8 cellular contexts compared by ENCODE assay signal in genomic region chr12:49553512-49554088, GRCh38. TPM values are rescaled to one million over a fixed set of nuclear protein-coding genes. Genes with fewer than 3 reads are reported as not detected.
DNase-seq lines count a peak whose midpoint lies in the region; ATAC-seq and TF ChIP-seq lines count a peak whose summit lies in the region.

No MANE protein-coding gene starts in this region.

- no peak for DNase-seq in activated T-cell treated with anti-CD3 and anti-CD28 coated beads, Interleukin-2, amount 50 U/mL, for 72 hours
- no peak for DNase-seq in activated T-cell treated with anti-CD3 and anti-CD28 coated beads for 4 hours
- peak; percentile 89 for DNase-seq in NCI-H146 treated with DMSO at 0.1 percent for 48 hours (lab: John Stamatoyannopoulos, UW; ENCODE audit: unreplicated experiment)
- DNase-seq in activated CD8-positive, alpha-beta T cell treated with anti-CD3 and anti-CD28 coated beads, Interleukin-2, amount 10 ng/mL, durations not matched to agents 7 days and 5 days, result peak; percentile 47
- no peak for DNase-seq in lung (ENCODE audit: low spot score)
- DNase-seq in dedifferentiated amniotic fluid mesenchymal stem cell (ENCODE audit: extremely low spot score), result no peak
- DNase-seq in ascending aorta (ENCODE audit: low spot score in 2 of 2), result no peak

- H3K9me3 Mint-ChIP-seq in activated T-cell treated with anti-CD3 and anti-CD28 coated beads, Interleukin-2, amount 50 U/mL, for 72 hours, result no peaks in the 10 kb centered on the region
- H3K9me3 Mint-ChIP-seq in activated CD8-positive, alpha-beta T cell treated with anti-CD3 and anti-CD28 coated beads, Interleukin-2, amount 10 ng/mL, durations not matched to agents 7 days and 5 days (ENCODE audit: insufficient read depth), result no peaks in the 10 kb centered on the region

- no peaks in the 10 kb centered on the region for H3K36me3 Mint-ChIP-seq in activated T-cell treated with anti-CD3 and anti-CD28 coated beads, Interleukin-2, amount 50 U/mL, for 72 hours (ENCODE audit: insufficient read depth in 2 of 2)
- peaks cover 10% of the 10 kb centered on the region for H3K36me3 Mint-ChIP-seq in activated CD8-positive, alpha-beta T cell treated with anti-CD3 and anti-CD28 coated beads, Interleukin-2, amount 10 ng/mL, durations not matched to agents 7 days and 5 days (ENCODE audit: low read depth)

- CTCF ChIA-PET in activated CD8-positive, alpha-beta T cell treated with anti-CD3 and anti-CD28 coated beads, Interleukin-2, amount 10 ng/mL, durations not matched to agents 7 days and 5 days (lab: Charles Lee), result interaction anchor here (0.7 to 4.0 kb wide), 15 partner anchors 10 to 258 kb away, joined by 3 to 41 read pairs (median 5); partner anchors contain the start of gene PRPH

- H3K27ac Mint-ChIP-seq in activated T-cell treated with anti-CD3 and anti-CD28 coated beads, Interleukin-2, amount 50 U/mL, for 72 hours, result no peak overlapping the region
- no peak overlapping the region for H3K27ac Mint-ChIP-seq in activated CD8-positive, alpha-beta T cell treated with anti-CD3 and anti-CD28 coated beads, Interleukin-2, amount 10 ng/mL, durations not matched to agents 7 days and 5 days

- WGBS in lung, 2 donors, result 59 to 62% methylated on average over 2 of the region's 2 CpGs

- H3K4me3 ChIP-seq in lung (no peak overlapping the region), ascending aorta (no peak overlapping the region)

- TF ChIP-seq CTCF in lung (IDR thresholded peaks at IDR 0.05; ENCODE audit: control extremely low read depth, extremely low read depth), result peak; percentile 22
- TF ChIP-seq CTCF in ascending aorta (IDR thresholded peaks at IDR 0.05), result no peak

- no peak overlapping the region for H3K4me3 Mint-ChIP-seq in activated T-cell treated with anti-CD3 and anti-CD28 coated beads, Interleukin-2, amount 50 U/mL, for 72 hours
- no peak overlapping the region for H3K4me3 Mint-ChIP-seq in activated CD8-positive, alpha-beta T cell treated with anti-CD3 and anti-CD28 coated beads, Interleukin-2, amount 10 ng/mL, durations not matched to agents 7 days and 5 days

- no peaks in the 10 kb centered on the region for H3K9me3 ChIP-seq in lung (ENCODE audit: control insufficient read depth in 2 of 2, insufficient read depth in 1 of 2, low read length in 1 of 2)
- no peaks in the 10 kb centered on the region for H3K9me3 ChIP-seq in ascending aorta

- POLR2A ChIA-PET in activated CD8-positive, alpha-beta T cell treated with anti-CD3 and anti-CD28 coated beads, Interleukin-2, amount 10 ng/mL, durations not matched to agents 7 days and 5 days (lab: Charles Lee), result interaction anchor here (0.6 to 1.4 kb wide), 3 partner anchors 14 to 101 kb away, joined by 3 to 5 read pairs (median 4); partner anchors contain the start of gene PRPF40B

- H3K27ac ChIP-seq in lung (ENCODE audit: low read depth in 1 of 2, low read length in 1 of 2), result no peak overlapping the region
- H3K27ac ChIP-seq in ascending aorta, result no peak overlapping the region

- intact Hi-C loops in ascending aorta (cut with DNase I), result no loop called here

- no peaks in the 10 kb centered on the region for H3K27me3 Mint-ChIP-seq in activated T-cell treated with anti-CD3 and anti-CD28 coated beads, Interleukin-2, amount 50 U/mL, for 72 hours (ENCODE audit: low read depth)
- peaks cover 4% of the 10 kb centered on the region for H3K27me3 Mint-ChIP-seq in activated CD8-positive, alpha-beta T cell treated with anti-CD3 and anti-CD28 coated beads, Interleukin-2, amount 10 ng/mL, durations not matched to agents 7 days and 5 days (ENCODE audit: low read depth)

- peaks cover 4% of the 10 kb centered on the region for H3K4me1 Mint-ChIP-seq in activated T-cell treated with anti-CD3 and anti-CD28 coated beads, Interleukin-2, amount 50 U/mL, for 72 hours (ENCODE audit: low read depth)
- peaks cover 17% of the 10 kb centered on the region for H3K4me1 Mint-ChIP-seq in activated CD8-positive, alpha-beta T cell treated with anti-CD3 and anti-CD28 coated beads, Interleukin-2, amount 10 ng/mL, durations not matched to agents 7 days and 5 days (ENCODE audit: low read depth)

- H3K27me3 ChIP-seq in lung (ENCODE audit: control insufficient read depth, insufficient read depth), result no peaks in the 10 kb centered on the region
- H3K27me3 ChIP-seq in ascending aorta, result no peaks in the 10 kb centered on the region

- peak; percentile 38 to 50 for ATAC-seq in activated T-cell treated with anti-CD3 and anti-CD28 coated beads, Interleukin-2, amount 50 U/mL, for 72 hours (replicated peaks in 1 of 2)
- peak; percentile 56 for ATAC-seq in activated CD8-positive, alpha-beta T cell treated with anti-CD3 and anti-CD28 coated beads, Interleukin-2, amount 10 ng/mL, durations not matched to agents 7 days and 5 days
- ATAC-seq in lung (ENCODE audit: insufficient read depth, low FRiP score) (no peak), HG03280 (IDR thresholded peaks at IDR 0.05; ENCODE audit: unreplicated experiment) (no peak)

- H3K36me3 ChIP-seq in lung (ENCODE audit: control insufficient read depth in 2 of 2, insufficient read depth in 2 of 2, low read length in 2 of 2) (peaks cover 4 to 25% of the 10 kb centered on the region in 2 donors), ascending aorta (peaks cover 8 to 21% of the 10 kb centered on the region in 2 donors)

- peaks cover 0 to 6% of the 10 kb centered on the region in 2 donors for H3K4me1 ChIP-seq in lung (ENCODE audit: control insufficient read depth in 2 of 2, insufficient read depth in 2 of 2, low read length in 2 of 2)
- peaks cover 2 to 3% of the 10 kb centered on the region in 2 donors for H3K4me1 ChIP-seq in ascending aorta

RNA-seq across cellular contexts. Expression of gene MCRS1, which starts 14.3 kb away (rescaled TPM):
- 10 to 100 TPM; 59.4 to 73.8 TPM for total RNA-seq in activated T-cell treated with anti-CD3 and anti-CD28 coated beads, Interleukin-2, amount 50 U/mL, for 72 hours
- 10 to 100 TPM; 85.9 to 86.1 TPM for total RNA-seq in activated CD8-positive, alpha-beta T cell treated with anti-CD3 and anti-CD28 coated beads, Interleukin-2, amount 10 ng/mL, durations not matched to agents 7 days and 5 days
- 10 to 100 TPM; 35.6 to 55.8 TPM for total RNA-seq in lung
- polyA plus RNA-seq in lung, result 10 to 100 TPM; 48.0 to 50.0 TPM
- 66.8 TPM for total RNA-seq in ascending aorta

RNA-seq across cellular contexts. Expression of gene KCNH3, which starts 14.8 kb away (rescaled TPM):
- 1 to 10 TPM; 1.5 to 1.7 TPM for total RNA-seq in activated T-cell treated with anti-CD3 and anti-CD28 coated beads, Interleukin-2, amount 50 U/mL, for 72 hours
- 1 to 10 TPM; 5.1 to 5.3 TPM for total RNA-seq in activated CD8-positive, alpha-beta T cell treated with anti-CD3 and anti-CD28 coated beads, Interleukin-2, amount 10 ng/mL, durations not matched to agents 7 days and 5 days
- total RNA-seq in lung (1 to 10 TPM; 1.6 to 7.1 TPM), ascending aorta (not detected)
- polyA plus RNA-seq in lung, result 1 to 10 TPM; 1.1 to 1.6 TPM

RNA-seq across cellular contexts. Expression of gene FAM186B, which starts 51.8 kb away (rescaled TPM):
- under 1 TPM; 0.74 to 0.82 TPM for total RNA-seq in activated T-cell treated with anti-CD3 and anti-CD28 coated beads, Interleukin-2, amount 50 U/mL, for 72 hours
- total RNA-seq in activated CD8-positive, alpha-beta T cell treated with anti-CD3 and anti-CD28 coated beads, Interleukin-2, amount 10 ng/mL, durations not matched to agents 7 days and 5 days, result under 1 TPM; 0.18 to 0.21 TPM
- total RNA-seq in lung, result under 1 TPM; 0.54 to 0.80 TPM
- under 1 TPM; 0.17 to 0.31 TPM for polyA plus RNA-seq in lung
- not detected for total RNA-seq in ascending aorta

Comparison
In these comparisons a context has a peak if more than half of its experiments do, and no peak if none do; other contexts are left out.
1. ATAC-seq: peak in activated T-cell treated with anti-CD3 and anti-CD28 coated beads, Interleukin-2, amount 50 U/mL, for 72 hours (2 of 2) and activated CD8-positive, alpha-beta T cell treated with anti-CD3 and anti-CD28 coated beads, Interleukin-2, amount 10 ng/mL, durations not matched to agents 7 days and 5 days (single experiment); none in lung (single experiment) and HG03280 (single experiment).
2. DNase-seq: peak in NCI-H146 treated with DMSO at 0.1 percent for 48 hours (single experiment) and activated CD8-positive, alpha-beta T cell treated with anti-CD3 and anti-CD28 coated beads, Interleukin-2, amount 10 ng/mL, durations not matched to agents 7 days and 5 days (single experiment); none in activated T-cell treated with anti-CD3 and anti-CD28 coated beads, Interleukin-2, amount 50 U/mL, for 72 hours (0 of 2), activated T-cell treated with anti-CD3 and anti-CD28 coated beads for 4 hours (single experiment), lung (single experiment), dedifferentiated amniotic fluid mesenchymal stem cell (single experiment) and ascending aorta (0 of 2).